Comparison of ENCODE assay signal across 8 cellular contexts in the genomic region with DNA sequence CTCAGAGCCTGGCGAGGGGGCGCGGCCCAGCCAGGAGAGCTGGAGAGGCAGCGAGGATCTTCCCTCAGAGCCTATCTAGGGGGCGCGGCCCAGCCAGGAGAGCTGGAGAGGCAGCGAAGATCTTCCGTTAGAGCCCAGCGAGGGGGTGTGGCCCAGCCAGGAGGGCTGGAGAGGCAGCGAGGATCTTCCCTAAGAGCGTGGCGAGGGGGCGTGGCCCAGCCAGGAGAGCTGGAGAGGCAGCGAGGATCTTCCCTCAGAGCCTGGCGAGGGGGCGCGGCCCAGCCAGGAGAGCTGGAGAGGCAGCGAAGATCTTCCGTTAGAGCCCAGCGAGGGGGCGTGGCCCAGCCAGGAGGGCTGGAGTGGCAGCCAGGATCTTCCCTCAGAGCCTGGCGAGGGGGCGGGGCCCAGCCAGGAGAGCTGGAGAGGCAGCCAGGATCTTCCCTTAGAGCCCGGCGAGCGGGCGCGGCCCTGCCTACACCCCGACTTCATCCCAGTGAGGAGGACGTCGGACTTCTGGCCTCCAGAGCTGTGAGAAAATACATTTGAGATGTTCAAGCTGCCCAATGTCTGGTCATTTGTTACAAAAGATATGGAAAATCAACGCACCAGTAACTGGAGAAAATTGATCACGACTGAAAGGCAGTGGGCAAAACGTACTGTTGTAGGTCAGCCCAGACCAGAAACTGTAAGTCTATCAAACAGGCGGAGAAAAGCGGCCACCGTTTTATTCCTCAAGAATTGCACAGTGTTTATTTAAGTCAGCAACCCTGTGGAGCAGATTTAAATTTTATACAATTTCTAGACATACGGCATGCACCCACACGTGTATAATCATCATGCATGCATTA.
DNase-seq lines count a peak whose midpoint lies in the region; ATAC-seq and TF ChIP-seq lines count a peak whose summit lies in the region.

No MANE protein-coding gene starts in this region.

- DNase-seq in DMS 273 (lab: John Stamatoyannopoulos, UW; ENCODE audit: unreplicated experiment) (peak; percentile 100), NCI-H69 (lab: John Stamatoyannopoulos, UW) (peak; percentile 88), foreskin melanocyte (peak; percentile 98), neural crest cell (ENCODE audit: low read depth, low spot score) (peak; percentile 88), thoracic aorta (ENCODE audit: low spot score) (no peak)
- DNase-seq in activated naive CD4-positive, alpha-beta T cell treated with anti-CD3 and anti-CD28 coated beads for 36 hours: no peak

- no peak overlapping the region for H3K27ac ChIP-seq in thoracic aorta

- H3K9me3 ChIP-seq in thoracic aorta: no peaks in the 10 kb centered on the region

- peaks cover 4% of the 10 kb centered on the region for H3K4me1 Mint-ChIP-seq in activated naive CD4-positive, alpha-beta T cell treated with anti-CD3 and anti-CD28 coated beads for 36 hours (ENCODE audit: low read depth)
- peaks cover 31% of the 10 kb centered on the region for H3K4me1 Mint-ChIP-seq in neural crest cell

- no peaks in the 10 kb centered on the region for H3K36me3 ChIP-seq in thoracic aorta

- H3K27me3 ChIP-seq in thoracic aorta (replicated peaks; ENCODE audit: insufficient read depth): no peaks in the 10 kb centered on the region

- peaks cover 3% of the 10 kb centered on the region for H3K9me3 Mint-ChIP-seq in activated naive CD4-positive, alpha-beta T cell treated with anti-CD3 and anti-CD28 coated beads for 36 hours
- peaks cover 4% of the 10 kb centered on the region for H3K9me3 Mint-ChIP-seq in neural crest cell

- peaks cover 46% of the 10 kb centered on the region for H3K27me3 Mint-ChIP-seq in activated naive CD4-positive, alpha-beta T cell treated with anti-CD3 and anti-CD28 coated beads for 36 hours (ENCODE audit: low read depth)
- no peaks in the 10 kb centered on the region for H3K27me3 Mint-ChIP-seq in neural crest cell (ENCODE audit: low read depth)

- H3K36me3 Mint-ChIP-seq in activated naive CD4-positive, alpha-beta T cell treated with anti-CD3 and anti-CD28 coated beads for 36 hours (ENCODE audit: low read depth): no peaks in the 10 kb centered on the region
- peaks cover 3% of the 10 kb centered on the region for H3K36me3 Mint-ChIP-seq in neural crest cell (ENCODE audit: low read depth)

- peak overlapping the region; percentile 77 for H3K4me3 ChIP-seq in thoracic aorta

- H3K4me3 Mint-ChIP-seq in activated naive CD4-positive, alpha-beta T cell treated with anti-CD3 and anti-CD28 coated beads for 36 hours: peak overlapping the region; percentile 69
- H3K4me3 Mint-ChIP-seq in neural crest cell: peak overlapping the region; percentile 91

- TF ChIP-seq CTCF in neural crest cell (conservative IDR thresholded peaks at IDR 0.05): no peak
- TF ChIP-seq CTCF in thoracic aorta (IDR thresholded peaks at IDR 0.05): no peak

- peaks cover 0 to 12% of the 10 kb centered on the region in 2 donors for H3K4me1 ChIP-seq in thoracic aorta (ENCODE audit: control insufficient read depth in 1 of 2, low read depth in 2 of 2)

- ATAC-seq in HG03565 (IDR thresholded peaks at IDR 0.05; ENCODE audit: unreplicated experiment): peak; percentile 47
- no peak for ATAC-seq in thoracic aorta (ENCODE audit: insufficient number of reproducible peaks, low FRiP score, low read depth)
- ATAC-seq in HG03135 (IDR thresholded peaks at IDR 0.05; ENCODE audit: unreplicated experiment): no peak

- intact Hi-C loops in activated naive CD4-positive, alpha-beta T cell treated with anti-CD3 and anti-CD28 coated beads for 36 hours (cut with micrococcal nuclease): no loop called here

- no peak overlapping the region for H3K27ac Mint-ChIP-seq in activated naive CD4-positive, alpha-beta T cell treated with anti-CD3 and anti-CD28 coated beads for 36 hours
- peak overlapping the region; percentile 88 for H3K27ac Mint-ChIP-seq in neural crest cell (ENCODE audit: unreplicated experiment)

- CTCF ChIA-PET in activated naive CD4-positive, alpha-beta T cell treated with anti-CD3 and anti-CD28 coated beads for 36 hours (lab: Charles Lee): interaction anchor here (1.4 kb wide), 1 partner anchor 27 kb away, joined by 5 read pairs; no protein-coding TSS in a partner anchor

Comparison
In these comparisons a context has a peak if more than half of its experiments do, and no peak if none do; other contexts are left out.
1. DNase-seq: peak in DMS 273 (single experiment), NCI-H69 (single experiment), foreskin melanocyte (single experiment) and neural crest cell (single experiment); none in activated naive CD4-positive, alpha-beta T cell treated with anti-CD3 and anti-CD28 coated beads for 36 hours (single experiment) and thoracic aorta (single experiment).